26 cellular contexts compared by ENCODE assay signal in genomic region chr3:99972380-99973104, GRCh38.
DNase-seq lines count a peak whose midpoint lies in the region; ATAC-seq and TF ChIP-seq lines count a peak whose summit lies in the region.
"Had no signal": no experiment of that assay in that cellular context is flagged by ENCODE, and none has a peak within 500 bp of the region (broad histone marks: within the 10 kb centered on the region; RNA-seq: fewer than 3 reads in every experiment).

No MANE protein-coding gene starts in this region.

- H3K27me3 ChIP-seq in psoas muscle (ENCODE audit: insufficient read depth in 3 of 3, low read length in 2 of 3) = no peaks in the 10 kb centered on the region
- H3K27me3 ChIP-seq in mesendoderm (ENCODE audit: insufficient read depth, low read length, poor library complexity) = no peaks in the 10 kb centered on the region
- H3K27me3 ChIP-seq: neutrophil had no signal

- TF ChIP-seq CTCF in HEK293 (tag by site-specific recombination; IDR thresholded peaks at IDR 0.05) (no peak), psoas muscle (IDR thresholded peaks at IDR 0.05) (no peak), mucosa of descending colon (IDR thresholded peaks at IDR 0.05) (no peak)

- H3K4me3 ChIP-seq in HEK293 (ENCODE audit: low read depth, low read length) (no peak overlapping the region), psoas muscle (no peak overlapping the region), mucosa of descending colon (no peak overlapping the region), mesendoderm (ENCODE audit: low read length) (no peak overlapping the region)
- H3K4me3 ChIP-seq: SK-N-MC had no signal

- POLR2A ChIA-PET in HEK293 (lab: Yijun Ruan, JAX) = no interaction called here

- H3K36me3 ChIP-seq in HEK293 (ENCODE audit: control insufficient read depth in 2 of 2, insufficient read depth in 1 of 2, low read length in 2 of 2) (no peaks in the 10 kb centered on the region), psoas muscle (ENCODE audit: insufficient read depth in 1 of 2, low read depth in 1 of 2) (no peaks in the 10 kb centered on the region), mucosa of descending colon (ENCODE audit: low read depth) (no peaks in the 10 kb centered on the region), mesendoderm (ENCODE audit: control insufficient read depth, insufficient read depth, low read length) (no peaks in the 10 kb centered on the region)
- H3K36me3 ChIP-seq: neutrophil had no signal

- no peak overlapping the region for H3K23ac ChIP-seq in mesendoderm (ENCODE audit: low read length)

- no peak overlapping the region for H3K9ac ChIP-seq in mesendoderm (ENCODE audit: low read length)
- H3K9ac ChIP-seq: KMS-11 had no signal

- H3K4me1 ChIP-seq in HEK293 (ENCODE audit: control insufficient read depth, insufficient read depth, low read length) (no peaks in the 10 kb centered on the region), psoas muscle (peaks cover 55% of the 10 kb centered on the region), mucosa of descending colon (ENCODE audit: low read depth) (no peaks in the 10 kb centered on the region), mesendoderm (ENCODE audit: control insufficient read depth, low read depth, low read length) (no peaks in the 10 kb centered on the region)

- ATAC-seq in psoas muscle (peak; percentile 81 to 89 (median 88)), mucosa of descending colon (no peak), HG03039 (IDR thresholded peaks at IDR 0.05; ENCODE audit: unreplicated experiment) (no peak)
- ATAC-seq: activated T-cell treated with anti-CD3 and anti-CD28 coated beads, Interleukin-2, amount 50 U/mL, for 72 hours; HCT116; Panc1; stimulated activated naive CD8-positive, alpha-beta T cell treated with anti-CD3 and anti-CD28 coated beads, Interleukin-15, amount 100 ng/mL, for 72 hours had no signal

- DNase-seq in NCI-H1092 treated with DMSO at 0.1 percent for 48 hours (lab: John Stamatoyannopoulos, UW) = peak; percentile 21
- no peak for DNase-seq in NCI-H1092 (lab: John Stamatoyannopoulos, UW)
- DNase-seq in NCI-H82 treated with DMSO at 0.1 percent for 48 hours (lab: John Stamatoyannopoulos, UW; ENCODE audit: unreplicated experiment) = peak; percentile 39
- peak in 1 of 2 donors; percentile 59 for DNase-seq in psoas muscle
- DNase-seq in mucosa of descending colon = no peak
- DNase-seq in mesendoderm = no peak
- DNase-seq: 8988T; activated CD4-positive, alpha-beta T cell treated with anti-CD3 and anti-CD28 coated beads, Interleukin-2, amount 10 ng/mL, durations not matched to agents 24 days and 14 days; activated naive CD4-positive, alpha-beta T cell treated with anti-CD3 and anti-CD28 coated beads, Interleukin-2, amount 50 U/mL, for 16 hours; activated T-cell treated with anti-CD3 and anti-CD28 coated beads, Interleukin-2, amount 50 U/mL, for 72 hours; anterior cingulate cortex; central memory CD4-positive, alpha-beta T cell; hypothalamus; MV-4-11; NCI-H2029 treated with DMSO at 0.1 percent for 48 hours; NK-92 treated with Interleukin-12 subunit alpha and Interleukin-12 subunit beta, amount 100 ng/mL, for 24 hours; stimulated activated CD4-positive, alpha-beta T cell treated with anti-CD3 and anti-CD28 coated beads, Interleukin-12 subunit alpha, Interleukin-12 subunit beta, amount 100 ng/mL, for 4 hours; stimulated activated naive CD8-positive, alpha-beta T cell treated with anti-CD3 and anti-CD28 coated beads, Interleukin-15, amount 100 ng/mL, for 72 hours had no signal

- H2BK120ac ChIP-seq in mesendoderm (ENCODE audit: low read depth, low read length) = no peak overlapping the region

- no peak overlapping the region for H4K8ac ChIP-seq in mesendoderm (ENCODE audit: low read depth, low read length)

- H3K79me2 ChIP-seq in mesendoderm (ENCODE audit: control insufficient read depth, insufficient read depth, low read length) = no peaks in the 10 kb centered on the region

- intact Hi-C loops in psoas muscle (cut with DNase I) = no loop called here
- intact Hi-C loops in mucosa of descending colon (cut with DNase I, micrococcal nuclease) = no loop called here

- H3K18ac ChIP-seq in mesendoderm (ENCODE audit: low read length) = no peak overlapping the region

- H2AK5ac ChIP-seq in mesendoderm (ENCODE audit: low read length) = no peak overlapping the region

- H4K5ac ChIP-seq in mesendoderm (ENCODE audit: low read length) = no peak overlapping the region

- H2BK15ac ChIP-seq in mesendoderm (replicated peaks; ENCODE audit: low read depth) = no peak overlapping the region

- 24 to 38% (median 38%) methylated on average over 8 of the region's 8 CpGs for WGBS in psoas muscle, 3 donors
- no CpG with 5 or more reads among the region's 8 CpGs for WGBS in mesendoderm (ENCODE audit: extremely low coverage, insufficient coverage, low lambda C conversion rate)

- H3K56ac ChIP-seq in mesendoderm (ENCODE audit: low read length) = no peak overlapping the region

- H3K9me3 ChIP-seq in HEK293 (ENCODE audit: control insufficient read depth, insufficient read depth, low read depth, low read length) = no peaks in the 10 kb centered on the region
- H3K9me3 ChIP-seq in psoas muscle = no peaks in the 10 kb centered on the region
- H3K9me3 ChIP-seq in mucosa of descending colon = no peaks in the 10 kb centered on the region
- H3K9me3 ChIP-seq: neutrophil had no signal

- H3K4ac ChIP-seq in mesendoderm (ENCODE audit: low read depth, low read length) = no peak overlapping the region

- CTCF ChIA-PET in HEK293 (lab: Yijun Ruan, JAX) = interaction anchor here (0.6 to 1.2 kb wide), 2 partner anchors 38 to 78 kb away, joined by 3 read pairs; no protein-coding TSS in a partner anchor

- H3K27ac ChIP-seq in HEK293 (ENCODE audit: extremely low read depth, low read depth, low read length) (no peak overlapping the region), psoas muscle (peak overlapping the region; percentile 77), mesendoderm (ENCODE audit: low read depth, low read length) (no peak overlapping the region)
- H3K27ac ChIP-seq: KMS-11, neutrophil, SK-N-MC, VCaP had no signal

- no peak overlapping the region for H3K4me2 ChIP-seq in mesendoderm (ENCODE audit: low read length)
- H3K4me2 ChIP-seq: KMS-11 had no signal

- no peak overlapping the region for H2BK5ac ChIP-seq in mesendoderm (ENCODE audit: low read length)

- H3K79me1 ChIP-seq in mesendoderm (ENCODE audit: low read length) = no peaks in the 10 kb centered on the region

TF ChIP-seq in HEK293, 187 proteins besides CTCF, POLR2A, EP300 and RAD21:
- TF ChIP-seq ZBTB17 (tag by site-specific recombination; IDR thresholded peaks at IDR 0.05) = 0 out of 2 replicates have a peak, but pooled peaks have one; percentile 26
- TF ChIP-seq MZF1 (tag by site-specific recombination; IDR thresholded peaks at IDR 0.05; ENCODE audit: borderline replicate concordance) = no peak
TF ChIP-seq in HEK293: peak in this region for 1.

Comparison
In these comparisons a context has a peak if more than half of its experiments do, and no peak if none do; other contexts are left out.
1. DNase-seq: peak in NCI-H1092 treated with DMSO at 0.1 percent for 48 hours (single experiment) and NCI-H82 treated with DMSO at 0.1 percent for 48 hours (single experiment); none in NCI-H1092 (single experiment), mucosa of descending colon (0 of 3) and mesendoderm (single experiment).
2. ATAC-seq: peak in psoas muscle (4 of 4); none in mucosa of descending colon (single experiment) and HG03039 (single experiment).